Comparison of ENCODE assay signal across 23 cellular contexts in the genomic region with DNA sequence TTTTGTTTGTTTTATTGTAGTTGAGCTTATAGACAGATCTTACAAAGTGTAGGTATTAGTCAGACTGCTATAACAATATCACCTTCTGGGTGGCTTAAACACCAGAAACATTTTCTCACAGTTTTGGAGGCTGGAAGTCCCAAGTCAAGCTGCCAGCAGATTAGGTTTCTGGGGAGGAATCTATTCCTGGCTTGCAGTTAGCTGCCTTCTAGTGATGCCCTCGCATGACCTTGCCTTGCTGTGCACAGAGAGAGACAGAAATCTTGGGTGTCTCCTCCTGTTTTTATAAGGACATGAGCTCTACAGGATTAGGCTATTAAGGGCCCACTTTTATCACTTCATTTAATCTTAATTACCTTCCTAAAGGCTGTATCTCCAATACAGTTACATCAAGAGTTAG.
"Had no signal": no experiment of that assay in that cellular context is flagged by ENCODE, and none has a peak within 500 bp of the region (broad histone marks: within the 10 kb centered on the region; RNA-seq: fewer than 3 reads in every experiment).

No MANE protein-coding gene starts in this region.

- H3K4me3 Mint-ChIP-seq: activated CD4-positive, alpha-beta memory T cell treated with anti-CD3 and anti-CD28 coated beads, Interleukin-2, amount 10 ng/mL, durations not matched to agents 7 days and 5 days; activated CD4-positive, alpha-beta T cell treated with anti-CD3 and anti-CD28 coated beads for 36 hours; activated naive CD4-positive, alpha-beta T cell treated with anti-CD3 and anti-CD28 coated beads, Interleukin-2, amount 10 ng/mL, durations not matched to agents 7 days and 5 days; activated naive CD8-positive, alpha-beta T cell treated with anti-CD3 and anti-CD28 coated beads for 36 hours; activated T-cell treated with anti-CD3 and anti-CD28 coated beads, Interleukin-2, amount 50 U/mL, for 72 hours; central memory CD8-positive, alpha-beta T cell had no signal

- H3K4me1 Mint-ChIP-seq: activated CD4-positive, alpha-beta memory T cell treated with anti-CD3 and anti-CD28 coated beads, Interleukin-2, amount 10 ng/mL, durations not matched to agents 7 days and 5 days; activated CD4-positive, alpha-beta T cell treated with anti-CD3 and anti-CD28 coated beads for 36 hours; activated naive CD4-positive, alpha-beta T cell treated with anti-CD3 and anti-CD28 coated beads, Interleukin-2, amount 10 ng/mL, durations not matched to agents 7 days and 5 days; activated naive CD8-positive, alpha-beta T cell treated with anti-CD3 and anti-CD28 coated beads for 36 hours; central memory CD8-positive, alpha-beta T cell had no signal

- H3K9me3 Mint-ChIP-seq: activated naive CD8-positive, alpha-beta T cell treated with anti-CD3 and anti-CD28 coated beads for 36 hours; activated T-cell treated with anti-CD3 and anti-CD28 coated beads, Interleukin-2, amount 50 U/mL, for 72 hours had no signal

- H3K27ac Mint-ChIP-seq: activated CD4-positive, alpha-beta memory T cell treated with anti-CD3 and anti-CD28 coated beads, Interleukin-2, amount 10 ng/mL, durations not matched to agents 7 days and 5 days; activated CD4-positive, alpha-beta T cell treated with anti-CD3 and anti-CD28 coated beads for 36 hours; activated naive CD4-positive, alpha-beta T cell treated with anti-CD3 and anti-CD28 coated beads, Interleukin-2, amount 10 ng/mL, durations not matched to agents 7 days and 5 days; activated naive CD8-positive, alpha-beta T cell treated with anti-CD3 and anti-CD28 coated beads for 36 hours; activated T-cell treated with anti-CD3 and anti-CD28 coated beads, Interleukin-2, amount 50 U/mL, for 72 hours; activated T-helper 2 cell treated with anti-CD3 and anti-CD28 coated beads, Interferon-gamma antibody, Interleukin-2, Interleukin-4, amounts not matched to agents 10 μg/mL and 5 μg/mL and 100 μg/mL, durations not matched to agents 14 hours and 24 hours and 36 hours had no signal

- ATAC-seq: activated CD4-positive, alpha-beta T cell treated with anti-CD3 and anti-CD28 coated beads for 36 hours; activated T-cell treated with anti-CD3 and anti-CD28 coated beads, Interleukin-2, amount 50 U/mL, for 72 hours had no signal

- H3K27me3 Mint-ChIP-seq: activated CD4-positive, alpha-beta memory T cell treated with anti-CD3 and anti-CD28 coated beads, Interleukin-2, amount 10 ng/mL, durations not matched to agents 7 days and 5 days; activated CD4-positive, alpha-beta T cell treated with anti-CD3 and anti-CD28 coated beads for 36 hours; activated naive CD4-positive, alpha-beta T cell treated with anti-CD3 and anti-CD28 coated beads, Interleukin-2, amount 10 ng/mL, durations not matched to agents 7 days and 5 days; activated naive CD8-positive, alpha-beta T cell treated with anti-CD3 and anti-CD28 coated beads for 36 hours; central memory CD8-positive, alpha-beta T cell had no signal

- DNase-seq: activated CD4-positive, alpha-beta memory T cell treated with anti-CD3 and anti-CD28 coated beads, Interleukin-2, amount 10 ng/mL, durations not matched to agents 7 days and 5 days; activated CD4-positive, alpha-beta T cell treated with anti-CD3 and anti-CD28 coated beads for 36 hours; activated CD4-positive, alpha-beta T cell treated with anti-CD3 and anti-CD28 coated beads, Interleukin-2, amount 50 U/mL, for 1 hour; activated gamma-delta T cell treated with Interleukin-2 at 50 U/mL for 16 hours; activated naive CD4-positive, alpha-beta T cell treated with anti-CD3 and anti-CD28 coated beads, Interleukin-2, amount 10 ng/mL, durations not matched to agents 7 days and 5 days; activated naive CD8-positive, alpha-beta T cell treated with anti-CD3 and anti-CD28 coated beads for 36 hours; activated T-cell treated with anti-CD3 and anti-CD28 coated beads, Interleukin-2, amount 50 U/mL, for 72 hours; Karpas-422; MM.1S; NCI-H1105; NCI-H1436; NCI-H1694 treated with DMSO at 0.1 percent for 48 hours; NCI-H2029 treated with DMSO at 0.1 percent for 48 hours; NCI-H446; NCI-H526; NCI-H774; NK-92 treated with Interleukin-12 subunit alpha and Interleukin-12 subunit beta, amount 100 ng/mL, for 24 hours; Peyer's patch; SIG-M5; T-helper 2 cell; T1000 had no signal

- H3K36me3 Mint-ChIP-seq: activated naive CD4-positive, alpha-beta T cell treated with anti-CD3 and anti-CD28 coated beads, Interleukin-2, amount 10 ng/mL, durations not matched to agents 7 days and 5 days; activated naive CD8-positive, alpha-beta T cell treated with anti-CD3 and anti-CD28 coated beads for 36 hours had no signal
